9 cellular contexts compared by ENCODE assay signal in the genomic region with DNA sequence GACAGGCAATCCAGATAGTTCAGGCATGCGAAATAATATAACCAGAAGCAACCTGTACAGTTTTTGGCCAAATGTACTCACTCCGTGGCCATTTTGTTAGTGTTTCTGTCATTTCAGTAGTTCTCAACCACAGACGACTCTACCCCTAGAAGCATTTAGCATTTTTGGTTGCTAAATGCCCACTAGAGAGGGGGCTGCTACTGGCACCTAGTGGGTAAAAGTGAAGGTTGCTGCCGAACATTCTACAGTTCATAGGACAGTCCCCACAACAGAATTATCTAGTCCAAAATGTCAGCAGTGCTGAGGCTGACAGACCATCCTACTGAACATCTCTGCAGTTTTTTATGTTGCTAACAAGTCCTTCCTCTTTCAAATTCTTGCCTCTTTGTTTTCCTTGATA.
DNase-seq lines count a peak whose midpoint lies in the region; ATAC-seq, FAIRE-seq and TF ChIP-seq lines count a peak whose summit lies in the region.
"Had no signal": no experiment of that assay in that cellular context is flagged by ENCODE, and none has a peak within 500 bp of the region (broad histone marks: within the 10 kb centered on the region; RNA-seq: fewer than 3 reads in every experiment).

No MANE protein-coding gene starts in this region.

- FAIRE-seq in K562 (lab: Jason Lieb, UNC): peak; percentile 61

- no peaks in the 10 kb centered on the region for H3K4me1 Mint-ChIP-seq in activated CD8-positive, alpha-beta memory T cell treated with anti-CD3 and anti-CD28 coated beads, Interleukin-2, amount 10 ng/mL, durations not matched to agents 7 days and 5 days
- H3K4me1 Mint-ChIP-seq: nephron had no signal

- H3K4me1 ChIP-seq in HEK293 (ENCODE audit: control insufficient read depth, insufficient read depth, low read length): no peaks in the 10 kb centered on the region
- no peaks in the 10 kb centered on the region for H3K4me1 ChIP-seq in K562 (replicated peaks in 1 of 2; ENCODE audit: control insufficient read depth in 2 of 2, insufficient read depth in 2 of 2, low read length in 2 of 2)

- intact Hi-C loops in K562 (cut with micrococcal nuclease): loop anchor here (1.0 to 2.0 kb wide), 3 partner anchors 67 to 108 kb away; a partner anchor contains a TSS

- H3K9me3 ChIP-seq in HEK293 (ENCODE audit: control insufficient read depth, insufficient read depth, low read depth, low read length) (no peaks in the 10 kb centered on the region), K562 (replicated peaks; ENCODE audit: control insufficient read depth, insufficient read depth, low read depth, low read length) (no peaks in the 10 kb centered on the region)

- no peaks in the 10 kb centered on the region for H3K36me3 Mint-ChIP-seq in activated CD8-positive, alpha-beta memory T cell treated with anti-CD3 and anti-CD28 coated beads, Interleukin-2, amount 10 ng/mL, durations not matched to agents 7 days and 5 days

- peak; percentile 47 for DNase-seq in activated CD8-positive, alpha-beta memory T cell treated with anti-CD3 and anti-CD28 coated beads, Interleukin-2, amount 10 ng/mL, durations not matched to agents 7 days and 5 days
- no peak for DNase-seq in activated CD8-positive, alpha-beta memory T cell treated with anti-CD3 and anti-CD28 coated beads for 24 hours
- DNase-seq in NCI-H2107 (lab: John Stamatoyannopoulos, UW) (peak; percentile 29), K562 (ENCODE audit: extremely low read depth in 1 of 4, low spot score in 3 of 4) (peak; percentile 5 to 38 (median 19)), retina (peak; percentile 18), AG08395 (ENCODE audit: low spot score) (no peak)
- DNase-seq in stimulated activated CD4-positive, alpha-beta T cell treated with anti-CD3 and anti-CD28 coated beads, Interleukin-2, amount 100 ng/mL, for 48 hours: no peak

- TF ChIP-seq CTCF in HEK293 (tag by site-specific recombination; IDR thresholded peaks at IDR 0.05) (no peak), K562 (IDR thresholded peaks at IDR 0.05 in 2 of 3, conservative IDR thresholded peaks at IDR 0.05 in 1 of 3; ENCODE audit: insufficient read depth in 2 of 3, low read depth in 1 of 3, low read length in 3 of 3) (peak; percentile 46 to 60 (median 57))

- no peak overlapping the region for H3K9ac ChIP-seq in K562 (ENCODE audit: insufficient read depth in 1 of 2, low read depth in 2 of 2, low read length in 2 of 2)

- peak; percentile 55 to 73 for TF ChIP-seq RAD21 in K562 (CRISPR knock-in tag; conservative IDR thresholded peaks at IDR 0.05 in 1 of 2, IDR thresholded peaks at IDR 0.05 in 1 of 2)

- CTCF ChIA-PET in activated CD8-positive, alpha-beta memory T cell treated with anti-CD3 and anti-CD28 coated beads, Interleukin-2, amount 10 ng/mL, durations not matched to agents 7 days and 5 days (lab: Charles Lee): interaction anchor here (0.9 kb wide), 1 partner anchor 29 kb away, joined by 4 read pairs; no protein-coding TSS in a partner anchor
- CTCF ChIA-PET in HEK293 (lab: Yijun Ruan, JAX): interaction anchor here (0.6 to 1.2 kb wide), 4 partner anchors 9 to 70 kb away, joined by 3 to 4 read pairs (median 3); no protein-coding TSS in a partner anchor
- CTCF ChIA-PET in K562 (lab: Yijun Ruan, JAX; ENCODE audit: low intra/inter-chr PET ratio): interaction anchor here (0.6 kb wide), 1 partner anchor 10 kb away, joined by 3 read pairs; no protein-coding TSS in a partner anchor

- no peaks in the 10 kb centered on the region for H4K20me1 ChIP-seq in K562 (replicated peaks; ENCODE audit: control insufficient read depth, insufficient read depth, low read length)

- H3K4me2 ChIP-seq in K562 (ENCODE audit: insufficient read depth, low read length): no peak overlapping the region; the same call in 1 of the 2 replicates

- no peaks in the 10 kb centered on the region for H3K9me1 ChIP-seq in K562 (ENCODE audit: control insufficient read depth, insufficient read depth, low read length)

- TF ChIP-seq POLR2A in K562 (conservative IDR thresholded peaks at IDR 0.05): no peak

- ATAC-seq in activated CD8-positive, alpha-beta memory T cell treated with anti-CD3 and anti-CD28 coated beads, Interleukin-2, amount 10 ng/mL, durations not matched to agents 7 days and 5 days: peak; percentile 76
- ATAC-seq in K562: peak; percentile 90

- POLR2A ChIA-PET in HEK293 (lab: Yijun Ruan, JAX) (no interaction called here), K562 (lab: Yijun Ruan, JAX) (no interaction called here)

- peak overlapping the region; percentile 44; the same call in 1 of the 2 replicates for H2AFZ ChIP-seq in K562 (ENCODE audit: low read depth, low read length)

- BruUV-seq in K562 (replicated peaks; lab: Mats Ljungman, UMichigan): no TSS peak

- 0% methylated on average over 4 of the region's 4 CpGs for WGBS in K562 (ENCODE audit: insufficient coverage, low coverage, missing lambda C conversion rate)

- no peak for TF ChIP-seq EP300 in K562 (IDR thresholded peaks at IDR 0.05; ENCODE audit: low read length)

- no peaks in the 10 kb centered on the region for H3K9me3 Mint-ChIP-seq in activated CD8-positive, alpha-beta memory T cell treated with anti-CD3 and anti-CD28 coated beads, Interleukin-2, amount 10 ng/mL, durations not matched to agents 7 days and 5 days (ENCODE audit: low read depth)
- H3K9me3 Mint-ChIP-seq: nephron had no signal

- H3K79me2 ChIP-seq in K562 (ENCODE audit: control insufficient read depth, insufficient read depth, low read length): no peaks in the 10 kb centered on the region

- H3K27me3 Mint-ChIP-seq in activated CD8-positive, alpha-beta memory T cell treated with anti-CD3 and anti-CD28 coated beads, Interleukin-2, amount 10 ng/mL, durations not matched to agents 7 days and 5 days: peaks cover 9% of the 10 kb centered on the region

- H3K27ac ChIP-seq in HEK293 (ENCODE audit: extremely low read depth, low read depth, low read length) (no peak overlapping the region), K562 (ENCODE audit: extremely low read depth, low read depth, low read length) (no peak overlapping the region)

- H3K27me3 ChIP-seq in K562 (ENCODE audit: control insufficient read depth in 2 of 2, insufficient read depth in 2 of 2, low read length in 2 of 2): no peaks in the 10 kb centered on the region; a peak in 1 of 5 replicates

- in situ Hi-C loops in K562 (cut with MboI): loop anchor here (5.0 kb wide), 1 partner anchor 106 kb away; a partner anchor contains a TSS

- H3K4me3 ChIP-seq in HEK293 (ENCODE audit: low read depth, low read length) (no peak overlapping the region), K562 (no peak overlapping the region)

- H3K36me3 ChIP-seq in HEK293 (ENCODE audit: control insufficient read depth in 2 of 2, insufficient read depth in 1 of 2, low read length in 2 of 2): no peaks in the 10 kb centered on the region
- H3K36me3 ChIP-seq in K562 (ENCODE audit: control insufficient read depth, insufficient read depth, low read length): no peaks in the 10 kb centered on the region

- H3K27ac Mint-ChIP-seq in activated CD8-positive, alpha-beta memory T cell treated with anti-CD3 and anti-CD28 coated beads, Interleukin-2, amount 10 ng/mL, durations not matched to agents 7 days and 5 days: no peak overlapping the region
- H3K27ac Mint-ChIP-seq: nephron had no signal

- no peak overlapping the region for H3K4me3 Mint-ChIP-seq in activated CD8-positive, alpha-beta memory T cell treated with anti-CD3 and anti-CD28 coated beads, Interleukin-2, amount 10 ng/mL, durations not matched to agents 7 days and 5 days
- H3K4me3 Mint-ChIP-seq: nephron had no signal

TF ChIP-seq in HEK293, 187 proteins besides CTCF, POLR2A, EP300 and RAD21:
- no peak for TF ChIP-seq ZNF571 (tag by site-specific recombination; IDR thresholded peaks at IDR 0.05)
- TF ChIP-seq ZNF558 (tag by site-specific recombination; IDR thresholded peaks at IDR 0.05): no peak
- peak; percentile 39 for TF ChIP-seq ZNF654 (tag by site-specific recombination; IDR thresholded peaks at IDR 0.05; ENCODE audit: low read depth)

TF ChIP-seq in K562, 482 proteins besides CTCF, POLR2A, EP300 and RAD21:
- 0 out of 2 replicates have a peak, but pooled peaks have one; percentile 25 for TF ChIP-seq SMC3 (conservative IDR thresholded peaks at IDR 0.05; ENCODE audit: insufficient read depth, low read depth, low read length)
- TF ChIP-seq, protein P1, sequence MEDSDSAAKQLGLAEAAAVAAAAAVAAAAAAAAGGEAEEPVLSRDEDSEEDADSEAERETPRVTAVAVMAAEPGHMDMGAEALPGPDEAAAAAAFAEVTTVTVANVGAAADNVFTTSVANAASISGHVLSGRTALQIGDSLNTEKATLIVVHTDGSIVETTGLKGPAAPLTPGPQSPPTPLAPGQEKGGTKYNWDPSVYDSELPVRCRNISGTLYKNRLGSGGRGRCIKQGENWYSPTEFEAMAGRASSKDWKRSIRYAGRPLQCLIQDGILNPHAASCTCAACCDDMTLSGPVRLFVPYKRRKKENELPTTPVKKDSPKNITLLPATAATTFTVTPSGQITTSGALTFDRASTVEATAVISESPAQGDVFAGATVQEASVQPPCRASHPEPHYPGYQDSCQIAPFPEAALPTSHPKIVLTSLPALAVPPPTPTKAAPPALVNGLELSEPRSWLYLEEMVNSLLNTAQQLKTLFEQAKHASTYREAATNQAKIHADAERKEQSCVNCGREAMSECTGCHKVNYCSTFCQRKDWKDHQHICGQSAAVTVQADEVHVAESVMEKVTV (CRISPR knock-in tag; IDR thresholded peaks at IDR 0.05): 0 out of 2 replicates have a peak, but pooled peaks have one; percentile 25
- TF ChIP-seq ZNF347 (CRISPR knock-in tag; IDR thresholded peaks at IDR 0.05; ENCODE audit: low read depth): no peak

Comparison
In these comparisons a context has a peak if more than half of its experiments do, and no peak if none do; other contexts are left out.
1. DNase-seq: peak in activated CD8-positive, alpha-beta memory T cell treated with anti-CD3 and anti-CD28 coated beads, Interleukin-2, amount 10 ng/mL, durations not matched to agents 7 days and 5 days (single experiment), NCI-H2107 (single experiment), K562 (4 of 4) and retina (single experiment); none in activated CD8-positive, alpha-beta memory T cell treated with anti-CD3 and anti-CD28 coated beads for 24 hours (single experiment), stimulated activated CD4-positive, alpha-beta T cell treated with anti-CD3 and anti-CD28 coated beads, Interleukin-2, amount 100 ng/mL, for 48 hours (0 of 2) and AG08395 (single experiment).